In genomic region chr11:121588747-121589146, GRCh38 we compare ENCODE assay signal across 14 cellular contexts.
DNase-seq lines count a peak whose midpoint lies in the region; ATAC-seq and TF ChIP-seq lines count a peak whose summit lies in the region.
"Had no signal": no experiment of that assay in that cellular context is flagged by ENCODE, and none has a peak within 500 bp of the region (broad histone marks: within the 10 kb centered on the region; RNA-seq: fewer than 3 reads in every experiment).

No MANE protein-coding gene starts in this region.

- H3K27ac Mint-ChIP-seq in activated CD4-positive, alpha-beta T cell treated with anti-CD3 and anti-CD28 coated beads, Interleukin-2, amount 10 ng/mL, durations not matched to agents 24 days and 14 days: peak overlapping the region; percentile 42
- H3K27ac Mint-ChIP-seq in activated B cell treated with CpG ODN at 0.5 μM for 24 hours: peak overlapping the region; percentile 93
- H3K27ac Mint-ChIP-seq in natural killer cell treated with Interleukin-12 subunit alpha and Interleukin-12 subunit beta and Interleukin-15 and Interleukin-18, amount 100 ng/mL, for 72 hours: peak overlapping the region; percentile 88 to 94

- DNase-seq in activated CD4-positive, alpha-beta T cell treated with anti-CD3 and anti-CD28 coated beads, Interleukin-2, amount 10 ng/mL, durations not matched to agents 24 days and 14 days: no peak
- DNase-seq in activated CD4-positive, alpha-beta T cell treated with anti-CD3 and anti-CD28 coated beads, Interleukin-2, amount 50 U/mL, for 48 hours: no peak
- DNase-seq in Kasumi-1 (lab: John Stamatoyannopoulos, UW): peak; percentile 84 to 88
- no peak for DNase-seq in activated B cell treated with CpG ODN at 0.5 μM for 24 hours
- DNase-seq in natural killer cell treated with Interleukin-12 subunit alpha and Interleukin-12 subunit beta and Interleukin-15 and Interleukin-18, amount 100 ng/mL, for 72 hours (ENCODE audit: low spot score): no peak
- no peak for DNase-seq in DMS53 (lab: John Stamatoyannopoulos, UW)
- no peak for DNase-seq in cerebellum (ENCODE audit: low spot score)
- DNase-seq in NCI-H1092 treated with DMSO at 0.1 percent for 48 hours (lab: John Stamatoyannopoulos, UW): no peak
- DNase-seq: activated naive CD4-positive, alpha-beta T cell; central memory CD4-positive, alpha-beta T cell; foreskin fibroblast; naive B cell; NCI-H2081 had no signal

- H3K4me3 Mint-ChIP-seq in activated CD4-positive, alpha-beta T cell treated with anti-CD3 and anti-CD28 coated beads, Interleukin-2, amount 10 ng/mL, durations not matched to agents 24 days and 14 days: no peak overlapping the region
- no peak overlapping the region for H3K4me3 Mint-ChIP-seq in activated B cell treated with CpG ODN at 0.5 μM for 24 hours
- no peak overlapping the region for H3K4me3 Mint-ChIP-seq in natural killer cell treated with Interleukin-12 subunit alpha and Interleukin-12 subunit beta and Interleukin-15 and Interleukin-18, amount 100 ng/mL, for 72 hours

- H3K9me3 Mint-ChIP-seq in activated CD4-positive, alpha-beta T cell treated with anti-CD3 and anti-CD28 coated beads, Interleukin-2, amount 10 ng/mL, durations not matched to agents 24 days and 14 days: no peaks in the 10 kb centered on the region
- no peaks in the 10 kb centered on the region for H3K9me3 Mint-ChIP-seq in activated B cell treated with CpG ODN at 0.5 μM for 24 hours
- H3K9me3 Mint-ChIP-seq in natural killer cell treated with Interleukin-12 subunit alpha and Interleukin-12 subunit beta and Interleukin-15 and Interleukin-18, amount 100 ng/mL, for 72 hours: no peaks in the 10 kb centered on the region
- H3K9me3 Mint-ChIP-seq: naive B cell had no signal

- no peak for TF ChIP-seq CTCF in activated B cell treated with CpG ODN at 0.5 μM for 24 hours (IDR thresholded peaks at IDR 0.05)

- POLR2A ChIA-PET in activated B cell treated with CpG ODN at 0.5 μM for 24 hours (lab: Charles Lee): interaction anchor here (1.7 to 3.4 kb wide), 4 partner anchors 13 to 139 kb away, joined by 3 to 20 read pairs (median 12); partner anchors contain the start of genes SORL1 and SORL1-AS1

- peaks cover 22% of the 10 kb centered on the region for H3K4me1 Mint-ChIP-seq in activated CD4-positive, alpha-beta T cell treated with anti-CD3 and anti-CD28 coated beads, Interleukin-2, amount 10 ng/mL, durations not matched to agents 24 days and 14 days
- H3K4me1 Mint-ChIP-seq in activated B cell treated with CpG ODN at 0.5 μM for 24 hours: peaks cover 36% of the 10 kb centered on the region
- peaks cover 39 to 43% of the 10 kb centered on the region in 2 donors for H3K4me1 Mint-ChIP-seq in natural killer cell treated with Interleukin-12 subunit alpha and Interleukin-12 subunit beta and Interleukin-15 and Interleukin-18, amount 100 ng/mL, for 72 hours (ENCODE audit: low read depth in 2 of 2)

- peaks cover 71% of the 10 kb centered on the region for H3K36me3 Mint-ChIP-seq in activated CD4-positive, alpha-beta T cell treated with anti-CD3 and anti-CD28 coated beads, Interleukin-2, amount 10 ng/mL, durations not matched to agents 24 days and 14 days (ENCODE audit: low read depth)
- peaks cover 80% of the 10 kb centered on the region for H3K36me3 Mint-ChIP-seq in activated B cell treated with CpG ODN at 0.5 μM for 24 hours (ENCODE audit: low read depth)
- peaks cover 18% of the 10 kb centered on the region for H3K36me3 Mint-ChIP-seq in natural killer cell treated with Interleukin-12 subunit alpha and Interleukin-12 subunit beta and Interleukin-15 and Interleukin-18, amount 100 ng/mL, for 72 hours

- CTCF ChIA-PET in activated B cell treated with CpG ODN at 0.5 μM for 24 hours (lab: Charles Lee): interaction anchor here (5.4 kb wide), 1 partner anchor 12 kb away, joined by 27 read pairs; no protein-coding TSS in a partner anchor

- ATAC-seq in activated B cell treated with CpG ODN at 0.5 μM for 24 hours (ENCODE audit: low read depth): no peak
- ATAC-seq in natural killer cell treated with Interleukin-12 subunit alpha and Interleukin-12 subunit beta and Interleukin-15 and Interleukin-18, amount 100 ng/mL, for 72 hours: no peak
- ATAC-seq: Right ventricle myocardium inferior had no signal

- intact Hi-C loops in activated CD4-positive, alpha-beta T cell treated with anti-CD3 and anti-CD28 coated beads, Interleukin-2, amount 10 ng/mL, durations not matched to agents 24 days and 14 days (cut with micrococcal nuclease): no loop called here
- intact Hi-C loops in activated B cell treated with CpG ODN at 0.5 μM for 24 hours (cut with micrococcal nuclease): no loop called here

- no peaks in the 10 kb centered on the region for H3K27me3 Mint-ChIP-seq in activated CD4-positive, alpha-beta T cell treated with anti-CD3 and anti-CD28 coated beads, Interleukin-2, amount 10 ng/mL, durations not matched to agents 24 days and 14 days
- H3K27me3 Mint-ChIP-seq in activated B cell treated with CpG ODN at 0.5 μM for 24 hours: no peaks in the 10 kb centered on the region
- H3K27me3 Mint-ChIP-seq in natural killer cell treated with Interleukin-12 subunit alpha and Interleukin-12 subunit beta and Interleukin-15 and Interleukin-18, amount 100 ng/mL, for 72 hours: no peaks in the 10 kb centered on the region
- H3K27me3 Mint-ChIP-seq: naive B cell had no signal

Comparison
In these comparisons a context has a peak if more than half of its experiments do, and no peak if none do; other contexts are left out.
1. DNase-seq: peak in Kasumi-1 (2 of 2); none in activated CD4-positive, alpha-beta T cell treated with anti-CD3 and anti-CD28 coated beads, Interleukin-2, amount 10 ng/mL, durations not matched to agents 24 days and 14 days (single experiment), activated CD4-positive, alpha-beta T cell treated with anti-CD3 and anti-CD28 coated beads, Interleukin-2, amount 50 U/mL, for 48 hours (0 of 2), activated B cell treated with CpG ODN at 0.5 μM for 24 hours (single experiment), natural killer cell treated with Interleukin-12 subunit alpha and Interleukin-12 subunit beta and Interleukin-15 and Interleukin-18, amount 100 ng/mL, for 72 hours (single experiment), DMS53 (single experiment), cerebellum (single experiment) and NCI-H1092 treated with DMSO at 0.1 percent for 48 hours (single experiment).
2. H3K27ac Mint-ChIP-seq: peak in every context shown above with its lines; median percentile 93 in activated B cell treated with CpG ODN at 0.5 μM for 24 hours; 91 in natural killer cell treated with Interleukin-12 subunit alpha and Interleukin-12 subunit beta and Interleukin-15 and Interleukin-18, amount 100 ng/mL, for 72 hours; 42 in activated CD4-positive, alpha-beta T cell treated with anti-CD3 and anti-CD28 coated beads, Interleukin-2, amount 10 ng/mL, durations not matched to agents 24 days and 14 days.